15 cellular contexts compared by ENCODE assay signal in the genomic region with DNA sequence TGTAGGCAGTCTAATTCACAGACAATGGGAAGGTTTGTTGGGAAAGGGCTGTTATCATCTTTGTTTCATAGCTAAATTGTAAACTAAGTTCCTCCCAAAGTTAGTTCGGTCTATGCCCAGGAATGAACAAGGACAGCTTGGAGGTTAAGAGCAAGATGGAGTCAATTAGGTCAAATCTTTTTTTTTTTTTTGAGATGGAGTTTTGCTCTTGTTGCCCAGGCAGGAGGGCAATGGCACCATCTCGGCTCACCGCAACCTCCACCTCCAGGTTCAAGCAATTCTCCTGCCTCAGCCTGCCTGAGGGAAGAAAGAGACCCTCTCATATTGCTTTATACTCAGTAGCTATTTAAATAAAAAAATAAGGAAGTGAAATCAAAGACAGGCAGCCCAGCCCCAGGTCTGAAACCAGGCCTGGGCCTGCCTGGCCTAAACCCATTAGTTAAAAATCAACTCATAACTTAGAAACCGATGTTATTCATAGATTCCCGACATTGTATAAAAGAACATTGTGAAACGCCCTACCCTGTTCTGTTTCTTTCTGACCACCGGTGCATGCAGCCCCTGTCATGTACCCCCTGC.
DNase-seq lines count a peak whose midpoint lies in the region; ATAC-seq and TF ChIP-seq lines count a peak whose summit lies in the region.
"Had no signal": no experiment of that assay in that cellular context is flagged by ENCODE, and none has a peak within 500 bp of the region (broad histone marks: within the 10 kb centered on the region; RNA-seq: fewer than 3 reads in every experiment).

No MANE protein-coding gene starts in this region.

- peak overlapping the region; percentile 54; the same call in 1 of the 2 replicates for H3K4me2 ChIP-seq in MM.1S (ENCODE audit: low read depth, low read length)

- H3K36me3 Mint-ChIP-seq in glutamatergic neuron (ENCODE audit: unreplicated experiment): no peaks in the 10 kb centered on the region
- H3K36me3 Mint-ChIP-seq: activated CD4-positive, alpha-beta memory T cell treated with anti-CD3 and anti-CD28 coated beads for 36 hours had no signal

- H3K4me1 ChIP-seq in MM.1S (ENCODE audit: low read length): 0 out of 2 replicates have a peak, but pooled peaks cover 3% of the 10 kb centered on the region
- no peaks in the 10 kb centered on the region for H3K4me1 ChIP-seq in prostate gland (replicated peaks)
- H3K4me1 ChIP-seq: Caco-2, SJCRH30 had no signal

- H3K9ac ChIP-seq in MM.1S (ENCODE audit: low read length): peak overlapping the region; percentile 50; the same call in 1 of the 2 replicates
- H3K9ac ChIP-seq: GM23248 had no signal

- H3K27me3 ChIP-seq in GM06990 (replicated peaks; ENCODE audit: control insufficient read depth, insufficient read depth, low read length) (no peaks in the 10 kb centered on the region), MM.1S (replicated peaks; ENCODE audit: insufficient read depth, low read length) (no peaks in the 10 kb centered on the region), prostate gland (replicated peaks; ENCODE audit: insufficient read depth) (no peaks in the 10 kb centered on the region)
- H3K27me3 ChIP-seq: SJCRH30 had no signal

- H3K9me3 ChIP-seq in MM.1S (replicated peaks; ENCODE audit: insufficient read depth, low read length) (no peaks in the 10 kb centered on the region), prostate gland (no peaks in the 10 kb centered on the region)
- H3K9me3 ChIP-seq: Caco-2, SJCRH30 had no signal

- H4K20me1 ChIP-seq in MM.1S (ENCODE audit: insufficient read depth, low read length): no peaks in the 10 kb centered on the region

- TF ChIP-seq CTCF in GM06990 (IDR thresholded peaks at IDR 0.05; ENCODE audit: insufficient read depth, low read length, poor library complexity, severe bottlenecking): no peak
- no peak for TF ChIP-seq CTCF in MM.1S (IDR thresholded peaks at IDR 0.05; ENCODE audit: low read length)
- no peak for TF ChIP-seq CTCF in glutamatergic neuron (IDR thresholded peaks at IDR 0.05; ENCODE audit: partially characterized antibody, unreplicated experiment)
- TF ChIP-seq CTCF in prostate gland (IDR thresholded peaks at IDR 0.05): no peak

- no peaks in the 10 kb centered on the region for H3K9me2 ChIP-seq in MM.1S (replicated peaks; ENCODE audit: insufficient read depth, low read length)

- H3K4me1 Mint-ChIP-seq in glutamatergic neuron (ENCODE audit: low read depth, unreplicated experiment): peaks cover 1% of the 10 kb centered on the region

- no peak for TF ChIP-seq POLR2A in prostate gland (IDR thresholded peaks at IDR 0.05)

- H3K27me3 Mint-ChIP-seq in glutamatergic neuron (ENCODE audit: unreplicated experiment): peaks cover 2% of the 10 kb centered on the region

- H3K36me3 ChIP-seq in GM06990 (ENCODE audit: control insufficient read depth, insufficient read depth, low read length) (no peaks in the 10 kb centered on the region), MM.1S (replicated peaks; ENCODE audit: insufficient read depth, low read length) (no peaks in the 10 kb centered on the region), prostate gland (no peaks in the 10 kb centered on the region)
- H3K36me3 ChIP-seq: SJCRH30 had no signal

- no peaks in the 10 kb centered on the region for H3K79me2 ChIP-seq in MM.1S (ENCODE audit: low read length)

- WGBS in prostate gland: 38% methylated on average over 7 of the region's 7 CpGs

- H3K4me3 Mint-ChIP-seq in glutamatergic neuron (ENCODE audit: unreplicated experiment): no peak overlapping the region
- H3K4me3 Mint-ChIP-seq: activated CD4-positive, alpha-beta memory T cell treated with anti-CD3 and anti-CD28 coated beads for 36 hours; activated T-helper 1 cell treated with anti-CD3 and anti-CD28 coated beads, Interleukin-12 subunit alpha, Interleukin-12 subunit beta, Interleukin-2, Interleukin-4 antibody, amounts not matched to agents 30 ng/mL and 10 ng/mL and 1 ng/mL, durations not matched to agents 14 hours and 24 hours and 36 hours had no signal

- peaks cover 2% of the 10 kb centered on the region for H3K9me3 Mint-ChIP-seq in glutamatergic neuron (ENCODE audit: unreplicated experiment)
- H3K9me3 Mint-ChIP-seq: activated CD4-positive, alpha-beta memory T cell treated with anti-CD3 and anti-CD28 coated beads for 36 hours; activated T-helper 1 cell treated with anti-CD3 and anti-CD28 coated beads, Interleukin-12 subunit alpha, Interleukin-12 subunit beta, Interleukin-2, Interleukin-4 antibody, amounts not matched to agents 30 ng/mL and 10 ng/mL and 1 ng/mL, durations not matched to agents 14 hours and 24 hours and 36 hours had no signal

- peaks cover 3% of the 10 kb centered on the region; the same call in 1 of the 2 replicates for H3F3A ChIP-seq in MM.1S (ENCODE audit: insufficient read depth, low read length)

- H3K27ac ChIP-seq in MM.1S (ENCODE audit: low read length) (peak overlapping the region; percentile 70; the same call in 1 of the 2 replicates), prostate gland (no peak overlapping the region)
- H3K27ac ChIP-seq: GM23248, SJCRH30 had no signal

- peak overlapping the region; percentile 62 for H3K4me3 ChIP-seq in GM06990 (replicated peaks; ENCODE audit: low read depth, low read length)
- H3K4me3 ChIP-seq in MM.1S (ENCODE audit: low read length): no peak overlapping the region
- H3K4me3 ChIP-seq in prostate gland: no peak overlapping the region
- H3K4me3 ChIP-seq: GM23248, SJCRH30 had no signal

- intact Hi-C loops in prostate gland (cut with DNase I): no loop called here

- peak overlapping the region; percentile 38 for H3K27ac Mint-ChIP-seq in glutamatergic neuron (ENCODE audit: unreplicated experiment)
- H3K27ac Mint-ChIP-seq: activated CD4-positive, alpha-beta memory T cell treated with anti-CD3 and anti-CD28 coated beads for 36 hours; activated T-helper 1 cell treated with anti-CD3 and anti-CD28 coated beads, Interleukin-12 subunit alpha, Interleukin-12 subunit beta, Interleukin-2, Interleukin-4 antibody, amounts not matched to agents 30 ng/mL and 10 ng/mL and 1 ng/mL, durations not matched to agents 14 hours and 24 hours and 36 hours had no signal

- DNase-seq in GM06990 (ENCODE audit: extremely low read depth, insufficient read length): peak; percentile 48
- no peak for DNase-seq in MM.1S
- DNase-seq in glutamatergic neuron: no peak
- DNase-seq in left lobe of liver (ENCODE audit: low spot score): no peak
- no peak for DNase-seq in DMS53 treated with DMSO at 0.1 percent for 48 hours (lab: John Stamatoyannopoulos, UW; ENCODE audit: unreplicated experiment)
- no peak for DNase-seq in prostate gland (ENCODE audit: low spot score)
- DNase-seq: activated CD4-positive, alpha-beta memory T cell treated with anti-CD3 and anti-CD28 coated beads for 36 hours; Caco-2; cerebellar nuclear complex; GM23248; NCI-H2029; SJCRH30 had no signal

- H2AFZ ChIP-seq in MM.1S (ENCODE audit: low read length): 0 out of 2 replicates have a peak overlapping the region, but pooled peaks have one; percentile 56
- H2AFZ ChIP-seq: GM23248 had no signal

- peak; percentile 71 for ATAC-seq in GM19463 (IDR thresholded peaks at IDR 0.05; ENCODE audit: unreplicated experiment)
- no peak for ATAC-seq in HG02588 (IDR thresholded peaks at IDR 0.05; ENCODE audit: unreplicated experiment)
- no peak for ATAC-seq in left lobe of liver
